ENCODE assay signal across 2 cellular contexts in genomic region chr13:82115391-82115790, GRCh38.
TF ChIP-seq lines count a peak whose summit lies in the region.

No MANE protein-coding gene starts in this region.

TF ChIP-seq in K562, 482 proteins besides CTCF, POLR2A, EP300 and RAD21 (continued from another document):
- TF ChIP-seq MAFF (IDR thresholded peaks at IDR 0.05; ENCODE audit: low read length): peak; percentile 65
- peak; percentile 60; the same call in 1 of the 2 replicates for TF ChIP-seq MAFK (IDR thresholded peaks at IDR 0.05; ENCODE audit: low read length)

TF ChIP-seq in neural cell, 6 proteins besides CTCF, POLR2A, EP300 and RAD21:
- TF ChIP-seq REST (IDR thresholded peaks at IDR 0.05; ENCODE audit: borderline replicate concordance): no peak
- TF ChIP-seq SMC3 (conservative IDR thresholded peaks at IDR 0.05; ENCODE audit: poor library complexity): no peak
- no peak for TF ChIP-seq TAF1 (IDR thresholded peaks at IDR 0.05; ENCODE audit: low read depth)
- no peak for TF ChIP-seq MXI1 (conservative IDR thresholded peaks at IDR 0.05; ENCODE audit: poor library complexity, severe bottlenecking)
- TF ChIP-seq POLR2AphosphoS5 (IDR thresholded peaks at IDR 0.05): no peak
- TF ChIP-seq EZH2 (IDR thresholded peaks at IDR 0.05; ENCODE audit: borderline replicate concordance, insufficient read depth, low read length, poor library complexity, severe bottlenecking): no peak
